ENCODE assay signal across 11 cellular contexts in genomic region chr3:9930804-9931418, GRCh38. TPM values are rescaled to one million over a fixed set of nuclear protein-coding genes. Genes with fewer than 3 reads are reported as not detected.
A peak's percentile ranks its signal among the peaks of the same experiment; 100 is the strongest.
DNase-seq lines count a peak whose midpoint lies in the region; ATAC-seq, FAIRE-seq and TF ChIP-seq lines count a peak whose summit lies in the region.
"Had no signal": no experiment of that assay in that cellular context is flagged by ENCODE, and none has a peak within 500 bp of the region (broad histone marks: within the 10 kb centered on the region; RNA-seq: fewer than 3 reads in every experiment).

No MANE protein-coding gene starts in this region.

- peak overlapping the region; percentile 51 for H3K4me3 Mint-ChIP-seq in T-helper 1 cell treated with Interleukin-12 subunit alpha and Interleukin-12 subunit beta and Interleukin-4 antibody, amounts not matched to agents 30 μg/mL and 1 μg/mL, for 36 hours
- H3K4me3 Mint-ChIP-seq in activated CD8-positive, alpha-beta T cell treated with anti-CD3 and anti-CD28 coated beads, Interleukin-2, amount 10 ng/mL, durations not matched to agents 7 days and 5 days, result no peak overlapping the region
- H3K4me3 Mint-ChIP-seq in neural crest cell, result peak overlapping the region; percentile 78

- peak; percentile 30 for TF ChIP-seq CTCF in neural crest cell (conservative IDR thresholded peaks at IDR 0.05)
- TF ChIP-seq CTCF in right atrium auricular region (IDR thresholded peaks at IDR 0.05), result peak in 1 of 2 donors; percentile 27

- no peak overlapping the region for H3K27ac ChIP-seq in right atrium auricular region

- H3K36me3 ChIP-seq in right atrium auricular region, result peaks cover 24% of the 10 kb centered on the region

- H3K4me1 ChIP-seq in right atrium auricular region, result peaks cover 0 to 27% of the 10 kb centered on the region in 2 donors

- POLR2A ChIA-PET in activated CD8-positive, alpha-beta T cell treated with anti-CD3 and anti-CD28 coated beads, Interleukin-2, amount 10 ng/mL, durations not matched to agents 7 days and 5 days (lab: Charles Lee), result interaction anchor here (1.1 to 1.3 kb wide), 2 partner anchors 40 to 138 kb away, joined by 3 to 4 read pairs; partner anchors contain the start of genes ARPC4 and JAGN1

- no peak for ATAC-seq in activated CD8-positive, alpha-beta T cell treated with anti-CD3 and anti-CD28 coated beads, Interleukin-2, amount 10 ng/mL, durations not matched to agents 7 days and 5 days
- ATAC-seq in GM19455 (IDR thresholded peaks at IDR 0.05; ENCODE audit: unreplicated experiment), result no peak
- ATAC-seq: mucosa of descending colon had no signal

- H3K9me3 Mint-ChIP-seq in T-helper 1 cell treated with Interleukin-12 subunit alpha and Interleukin-12 subunit beta and Interleukin-4 antibody, amounts not matched to agents 30 μg/mL and 1 μg/mL, for 36 hours, result no peaks in the 10 kb centered on the region
- H3K9me3 Mint-ChIP-seq in activated CD8-positive, alpha-beta T cell treated with anti-CD3 and anti-CD28 coated beads, Interleukin-2, amount 10 ng/mL, durations not matched to agents 7 days and 5 days (ENCODE audit: insufficient read depth), result no peaks in the 10 kb centered on the region
- H3K9me3 Mint-ChIP-seq in neural crest cell, result no peaks in the 10 kb centered on the region

- no peak overlapping the region for H3K4me3 ChIP-seq in Jurkat, Clone E6-1 (ENCODE audit: low read length)
- H3K4me3 ChIP-seq in right atrium auricular region, result no peak overlapping the region
- H3K4me3 ChIP-seq: mucosa of descending colon had no signal

- no peaks in the 10 kb centered on the region for H3K27me3 Mint-ChIP-seq in T-helper 1 cell treated with Interleukin-12 subunit alpha and Interleukin-12 subunit beta and Interleukin-4 antibody, amounts not matched to agents 30 μg/mL and 1 μg/mL, for 36 hours (ENCODE audit: low read depth)
- H3K27me3 Mint-ChIP-seq in activated CD8-positive, alpha-beta T cell treated with anti-CD3 and anti-CD28 coated beads, Interleukin-2, amount 10 ng/mL, durations not matched to agents 7 days and 5 days (ENCODE audit: low read depth), result no peaks in the 10 kb centered on the region
- H3K27me3 Mint-ChIP-seq in neural crest cell (ENCODE audit: low read depth), result no peaks in the 10 kb centered on the region

- H3K27ac Mint-ChIP-seq in T-helper 1 cell treated with Interleukin-12 subunit alpha and Interleukin-12 subunit beta and Interleukin-4 antibody, amounts not matched to agents 30 μg/mL and 1 μg/mL, for 36 hours, result no peak overlapping the region
- peak overlapping the region; percentile 17 for H3K27ac Mint-ChIP-seq in activated CD8-positive, alpha-beta T cell treated with anti-CD3 and anti-CD28 coated beads, Interleukin-2, amount 10 ng/mL, durations not matched to agents 7 days and 5 days
- H3K27ac Mint-ChIP-seq in neural crest cell (ENCODE audit: unreplicated experiment), result no peak overlapping the region

- H3K36me3 Mint-ChIP-seq in T-helper 1 cell treated with Interleukin-12 subunit alpha and Interleukin-12 subunit beta and Interleukin-4 antibody, amounts not matched to agents 30 μg/mL and 1 μg/mL, for 36 hours (ENCODE audit: low read depth), result peaks cover 9% of the 10 kb centered on the region
- peaks cover 9% of the 10 kb centered on the region for H3K36me3 Mint-ChIP-seq in activated CD8-positive, alpha-beta T cell treated with anti-CD3 and anti-CD28 coated beads, Interleukin-2, amount 10 ng/mL, durations not matched to agents 7 days and 5 days (ENCODE audit: low read depth)
- H3K36me3 Mint-ChIP-seq in neural crest cell (ENCODE audit: low read depth), result no peaks in the 10 kb centered on the region

- TF ChIP-seq POLR2A in GM12892 (IDR thresholded peaks at IDR 0.05; ENCODE audit: low read depth, low read length), result no peak

- H3K9me3 ChIP-seq in right atrium auricular region, result no peaks in the 10 kb centered on the region
- H3K9me3 ChIP-seq: mucosa of descending colon had no signal

- peaks cover 23% of the 10 kb centered on the region for H3K4me1 Mint-ChIP-seq in T-helper 1 cell treated with Interleukin-12 subunit alpha and Interleukin-12 subunit beta and Interleukin-4 antibody, amounts not matched to agents 30 μg/mL and 1 μg/mL, for 36 hours (ENCODE audit: low read depth)
- peaks cover 30% of the 10 kb centered on the region for H3K4me1 Mint-ChIP-seq in activated CD8-positive, alpha-beta T cell treated with anti-CD3 and anti-CD28 coated beads, Interleukin-2, amount 10 ng/mL, durations not matched to agents 7 days and 5 days (ENCODE audit: low read depth)
- H3K4me1 Mint-ChIP-seq in neural crest cell, result peaks cover 34% of the 10 kb centered on the region

- CTCF ChIA-PET in activated CD8-positive, alpha-beta T cell treated with anti-CD3 and anti-CD28 coated beads, Interleukin-2, amount 10 ng/mL, durations not matched to agents 7 days and 5 days (lab: Charles Lee), result interaction anchor here (0.6 to 3.7 kb wide), 22 partner anchors 8 to 577 kb away, joined by 3 to 46 read pairs (median 5); partner anchors contain the start of genes IL17RC, IL17RE, JAGN1 and SEC13

- DNase-seq in T-helper 1 cell (no peak), neural crest cell (ENCODE audit: low read depth, low spot score) (no peak), GM12892 (ENCODE audit: insufficient read length) (no peak), right atrium auricular region (ENCODE audit: low spot score) (no peak)
- peak; percentile 37 for DNase-seq in Jurkat, Clone E6-1 (ENCODE audit: low read depth, low spot score)
- DNase-seq in activated CD8-positive, alpha-beta T cell treated with anti-CD3 and anti-CD28 coated beads, Interleukin-2, amount 10 ng/mL, durations not matched to agents 7 days and 5 days, result no peak
- DNase-seq: activated gamma-delta T cell treated with Interleukin-2 at 50 U/mL for 16 hours, mucosa of descending colon, NCI-H69 had no signal

- FAIRE-seq in GM12892 (lab: Jason Lieb, UNC), result no peak

- no peaks in the 10 kb centered on the region for H3K27me3 ChIP-seq in right atrium auricular region

RNA-seq across cellular contexts. Expression of gene CRELD1, which starts 2.7 kb away (rescaled TPM):
- polyA plus RNA-seq in Jurkat, Clone E6-1 (2012; ENCODE audit: insufficient read depth, insufficient read length), result 24.1 TPM
- total RNA-seq in activated CD8-positive, alpha-beta T cell treated with anti-CD3 and anti-CD28 coated beads, Interleukin-2, amount 10 ng/mL, durations not matched to agents 7 days and 5 days, result 10 to 100 TPM; 10.1 to 10.9 TPM
- 16.9 and 18.3 TPM in 2 replicates for total RNA-seq in neural crest cell
- 16.0 TPM for polyA plus RNA-seq in GM12892 (2012; ENCODE audit: missing spikeins)
- 10 to 100 TPM; 63.9 to 79.0 TPM for total RNA-seq in right atrium auricular region

RNA-seq across cellular contexts. Expression of gene IL17RC, which starts 14.0 kb away (rescaled TPM):
- 1.8 TPM for polyA plus RNA-seq in Jurkat, Clone E6-1 (2012; ENCODE audit: insufficient read depth, insufficient read length)
- under 1 TPM; 0.42 to 0.55 TPM for total RNA-seq in activated CD8-positive, alpha-beta T cell treated with anti-CD3 and anti-CD28 coated beads, Interleukin-2, amount 10 ng/mL, durations not matched to agents 7 days and 5 days
- total RNA-seq in neural crest cell (6.0 and 7.3 TPM in 2 replicates), right atrium auricular region (10 to 100 TPM; 32.5 to 49.1 TPM)
- 0.59 TPM for polyA plus RNA-seq in GM12892 (2012; ENCODE audit: missing spikeins)

RNA-seq across cellular contexts. Expression of gene PRRT3, which starts 21.3 kb away (rescaled TPM):
- polyA plus RNA-seq in Jurkat, Clone E6-1 (2012; ENCODE audit: insufficient read depth, insufficient read length), result 3.0 TPM
- total RNA-seq in activated CD8-positive, alpha-beta T cell treated with anti-CD3 and anti-CD28 coated beads, Interleukin-2, amount 10 ng/mL, durations not matched to agents 7 days and 5 days, result 1 to 10 TPM; 5.5 to 6.9 TPM
- total RNA-seq in neural crest cell (5.7 and 6.4 TPM in 2 replicates), right atrium auricular region (1 to 10 TPM; 1.4 to 1.9 TPM)
- polyA plus RNA-seq in GM12892 (2012; ENCODE audit: missing spikeins), result 6.7 TPM

RNA-seq across cellular contexts. Expression of gene IL17RE, which starts 28.3 kb away (rescaled TPM):
- 1.5 TPM for polyA plus RNA-seq in Jurkat, Clone E6-1 (2012; ENCODE audit: insufficient read depth, insufficient read length)
- total RNA-seq in activated CD8-positive, alpha-beta T cell treated with anti-CD3 and anti-CD28 coated beads, Interleukin-2, amount 10 ng/mL, durations not matched to agents 7 days and 5 days, result 1 to 10 TPM; 1.3 to 1.8 TPM
- total RNA-seq in neural crest cell, result 1.4 and 1.7 TPM in 2 replicates
- 0.17 TPM for polyA plus RNA-seq in GM12892 (2012; ENCODE audit: missing spikeins)
- 1 to 10 TPM in 1 of 2 donors, under 1 TPM in 1; 0.89 to 2.6 TPM for total RNA-seq in right atrium auricular region

RNA-seq across cellular contexts. Expression of gene JAGN1, which starts 40.5 kb away (rescaled TPM):
- 41.9 TPM for polyA plus RNA-seq in Jurkat, Clone E6-1 (2012; ENCODE audit: insufficient read depth, insufficient read length)
- 10 to 100 TPM; 30.2 to 31.0 TPM for total RNA-seq in activated CD8-positive, alpha-beta T cell treated with anti-CD3 and anti-CD28 coated beads, Interleukin-2, amount 10 ng/mL, durations not matched to agents 7 days and 5 days
- total RNA-seq in neural crest cell (41.1 TPM in 2 replicates), right atrium auricular region (10 to 100 TPM; 39.8 to 44.8 TPM)
- polyA plus RNA-seq in GM12892 (2012; ENCODE audit: missing spikeins), result 33.6 TPM
